2 cellular contexts compared by ENCODE assay signal in the genomic region with DNA sequence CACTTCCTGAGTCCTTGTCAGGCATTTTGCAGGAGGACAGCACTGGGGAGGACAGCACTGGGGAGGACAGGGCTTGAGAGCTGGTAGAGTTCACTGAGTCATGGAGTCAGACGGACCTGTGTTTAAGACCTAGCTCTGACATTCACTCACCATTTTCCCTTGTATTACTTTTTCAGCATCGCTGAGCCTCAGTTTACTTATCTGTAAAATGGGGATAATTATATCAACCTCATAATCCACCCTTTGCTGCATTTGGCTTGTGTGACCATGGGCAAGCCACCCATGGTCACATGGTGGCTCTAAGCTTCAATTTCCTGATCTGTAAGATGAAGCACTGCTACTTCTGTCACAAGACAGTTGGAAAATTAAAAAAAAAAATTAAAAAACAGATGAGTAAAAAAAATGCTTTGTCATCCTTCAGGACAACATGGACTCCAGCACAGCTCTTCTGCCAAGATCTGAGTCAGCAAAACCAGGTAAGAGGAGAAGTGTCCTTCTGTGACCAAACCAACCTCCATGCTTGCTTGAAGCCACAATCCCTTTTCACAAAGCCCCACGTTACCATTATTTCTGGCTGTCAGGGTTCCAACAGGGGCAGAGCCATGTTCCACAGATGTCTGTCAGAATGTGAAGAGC.
A peak's percentile ranks its signal among the peaks of the same experiment; 100 is the strongest.
TF ChIP-seq lines count a peak whose summit lies in the region.

No MANE protein-coding gene starts in this region.

TF ChIP-seq in HepG2, 621 proteins besides CTCF, POLR2A, EP300 and RAD21 (continued from another document):
- TF ChIP-seq ZNF136 (CRISPR knock-in tag; IDR thresholded peaks at IDR 0.05; ENCODE audit: low read depth): no peak
- TF ChIP-seq, protein P1, sequence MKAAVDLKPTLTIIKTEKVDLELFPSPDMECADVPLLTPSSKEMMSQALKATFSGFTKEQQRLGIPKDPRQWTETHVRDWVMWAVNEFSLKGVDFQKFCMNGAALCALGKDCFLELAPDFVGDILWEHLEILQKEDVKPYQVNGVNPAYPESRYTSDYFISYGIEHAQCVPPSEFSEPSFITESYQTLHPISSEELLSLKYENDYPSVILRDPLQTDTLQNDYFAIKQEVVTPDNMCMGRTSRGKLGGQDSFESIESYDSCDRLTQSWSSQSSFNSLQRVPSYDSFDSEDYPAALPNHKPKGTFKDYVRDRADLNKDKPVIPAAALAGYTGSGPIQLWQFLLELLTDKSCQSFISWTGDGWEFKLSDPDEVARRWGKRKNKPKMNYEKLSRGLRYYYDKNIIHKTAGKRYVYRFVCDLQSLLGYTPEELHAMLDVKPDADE (CRISPR knock-in tag; IDR thresholded peaks at IDR 0.05): no peak
- TF ChIP-seq, protein P2, sequence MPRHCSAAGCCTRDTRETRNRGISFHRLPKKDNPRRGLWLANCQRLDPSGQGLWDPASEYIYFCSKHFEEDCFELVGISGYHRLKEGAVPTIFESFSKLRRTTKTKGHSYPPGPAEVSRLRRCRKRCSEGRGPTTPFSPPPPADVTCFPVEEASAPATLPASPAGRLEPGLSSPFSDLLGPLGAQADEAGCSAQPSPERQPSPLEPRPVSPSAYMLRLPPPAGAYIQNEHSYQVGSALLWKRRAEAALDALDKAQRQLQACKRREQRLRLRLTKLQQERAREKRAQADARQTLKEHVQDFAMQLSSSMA (CRISPR knock-in tag; IDR thresholded peaks at IDR 0.05): no peak
- no peak for TF ChIP-seq ZNF709 (CRISPR knock-in tag; IDR thresholded peaks at IDR 0.05)
- TF ChIP-seq GATAD2A (CRISPR knock-in tag; IDR thresholded peaks at IDR 0.05): no peak
- peak; percentile 65 for TF ChIP-seq NFE2L2 (IDR thresholded peaks at IDR 0.05; ENCODE audit: low read length)
- TF ChIP-seq FOXP1 (IDR thresholded peaks at IDR 0.05): no peak
- TF ChIP-seq FOXP1 (CRISPR knock-in tag; IDR thresholded peaks at IDR 0.05): no peak
- no peak for TF ChIP-seq ZNF337 (CRISPR knock-in tag; IDR thresholded peaks at IDR 0.05; ENCODE audit: borderline replicate concordance, low read depth)
- TF ChIP-seq MAFK (conservative IDR thresholded peaks at IDR 0.05 in 1 of 2, IDR thresholded peaks at IDR 0.05 in 1 of 2; ENCODE audit: low read length in 2 of 2): peak; percentile 75 to 92
- TF ChIP-seq, protein P3, sequence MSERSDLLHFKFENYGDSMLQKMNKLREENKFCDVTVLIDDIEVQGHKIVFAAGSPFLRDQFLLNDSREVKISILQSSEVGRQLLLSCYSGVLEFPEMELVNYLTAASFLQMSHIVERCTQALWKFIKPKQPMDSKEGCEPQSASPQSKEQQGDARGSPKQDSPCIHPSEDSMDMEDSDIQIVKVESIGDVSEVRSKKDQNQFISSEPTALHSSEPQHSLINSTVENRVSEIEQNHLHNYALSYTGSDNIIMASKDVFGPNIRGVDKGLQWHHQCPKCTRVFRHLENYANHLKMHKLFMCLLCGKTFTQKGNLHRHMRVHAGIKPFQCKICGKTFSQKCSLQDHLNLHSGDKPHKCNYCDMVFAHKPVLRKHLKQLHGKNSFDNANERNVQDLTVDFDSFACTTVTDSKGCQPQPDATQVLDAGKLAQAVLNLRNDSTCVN (CRISPR knock-in tag; IDR thresholded peaks at IDR 0.05; ENCODE audit: borderline replicate concordance): no peak
- TF ChIP-seq ZNF572 (CRISPR knock-in tag; IDR thresholded peaks at IDR 0.05): no peak
- TF ChIP-seq ZNF230 (CRISPR knock-in tag; IDR thresholded peaks at IDR 0.05): no peak
- no peak for TF ChIP-seq JUN (CRISPR knock-in tag; IDR thresholded peaks at IDR 0.05)
- TF ChIP-seq TAF15 (IDR thresholded peaks at IDR 0.05; ENCODE audit: low read depth, low read length, poor library complexity, severe bottlenecking): no peak
- TF ChIP-seq, protein P4, sequence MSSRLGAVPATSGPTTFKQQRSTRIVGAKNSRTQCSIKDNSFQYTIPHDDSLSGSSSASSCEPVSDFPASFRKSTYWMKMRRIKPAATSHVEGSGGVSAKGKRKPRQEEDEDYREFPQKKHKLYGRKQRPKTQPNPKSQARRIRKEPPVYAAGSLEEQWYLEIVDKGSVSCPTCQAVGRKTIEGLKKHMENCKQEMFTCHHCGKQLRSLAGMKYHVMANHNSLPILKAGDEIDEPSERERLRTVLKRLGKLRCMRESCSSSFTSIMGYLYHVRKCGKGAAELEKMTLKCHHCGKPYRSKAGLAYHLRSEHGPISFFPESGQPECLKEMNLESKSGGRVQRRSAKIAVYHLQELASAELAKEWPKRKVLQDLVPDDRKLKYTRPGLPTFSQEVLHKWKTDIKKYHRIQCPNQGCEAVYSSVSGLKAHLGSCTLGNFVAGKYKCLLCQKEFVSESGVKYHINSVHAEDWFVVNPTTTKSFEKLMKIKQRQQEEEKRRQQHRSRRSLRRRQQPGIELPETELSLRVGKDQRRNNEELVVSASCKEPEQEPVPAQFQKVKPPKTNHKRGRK (CRISPR knock-in tag; IDR thresholded peaks at IDR 0.05): no peak
- TF ChIP-seq, protein P5, sequence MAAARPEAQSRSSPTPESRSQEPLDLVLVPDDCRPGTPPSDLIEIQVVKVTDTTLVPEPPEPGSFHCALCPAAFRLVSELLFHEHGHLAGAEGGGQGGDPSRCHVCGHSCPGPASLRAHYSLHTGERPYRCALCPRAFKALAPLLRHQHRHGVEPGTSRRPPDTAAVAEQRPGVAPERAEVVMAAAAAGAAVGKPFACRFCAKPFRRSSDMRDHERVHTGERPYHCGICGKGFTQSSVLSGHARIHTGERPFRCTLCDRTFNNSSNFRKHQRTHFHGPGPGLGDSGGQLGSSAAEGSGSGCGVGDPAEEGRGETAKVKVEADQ (CRISPR knock-in tag; IDR thresholded peaks at IDR 0.05; ENCODE audit: borderline replicate concordance): no peak
- TF ChIP-seq ZNF124 (CRISPR knock-in tag; IDR thresholded peaks at IDR 0.05): no peak
- TF ChIP-seq TCF7 (IDR thresholded peaks at IDR 0.05; ENCODE audit: low read depth): no peak
- no peak for TF ChIP-seq IRF2 (CRISPR knock-in tag; IDR thresholded peaks at IDR 0.05)
- peak; percentile 47; the same call in 1 of the 2 replicates for TF ChIP-seq ZNF629 (CRISPR knock-in tag; conservative IDR thresholded peaks at IDR 0.05)
- TF ChIP-seq, protein P6, sequence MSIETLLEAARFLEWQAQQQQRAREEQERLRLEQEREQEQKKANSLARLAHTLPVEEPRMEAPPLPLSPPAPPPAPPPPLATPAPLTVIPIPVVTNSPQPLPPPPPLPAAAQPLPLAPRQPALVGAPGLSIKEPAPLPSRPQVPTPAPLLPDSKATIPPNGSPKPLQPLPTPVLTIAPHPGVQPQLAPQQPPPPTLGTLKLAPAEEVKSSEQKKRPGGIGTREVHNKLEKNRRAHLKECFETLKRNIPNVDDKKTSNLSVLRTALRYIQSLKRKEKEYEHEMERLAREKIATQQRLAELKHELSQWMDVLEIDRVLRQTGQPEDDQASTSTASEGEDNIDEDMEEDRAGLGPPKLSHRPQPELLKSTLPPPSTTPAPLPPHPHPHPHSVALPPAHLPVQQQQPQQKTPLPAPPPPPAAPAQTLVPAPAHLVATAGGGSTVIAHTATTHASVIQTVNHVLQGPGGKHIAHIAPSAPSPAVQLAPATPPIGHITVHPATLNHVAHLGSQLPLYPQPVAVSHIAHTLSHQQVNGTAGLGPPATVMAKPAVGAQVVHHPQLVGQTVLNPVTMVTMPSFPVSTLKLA (IDR thresholded peaks at IDR 0.05): no peak
- TF ChIP-seq MAFF (IDR thresholded peaks at IDR 0.05; ENCODE audit: low read depth, low read length): peak; percentile 89
- TF ChIP-seq, protein P7, sequence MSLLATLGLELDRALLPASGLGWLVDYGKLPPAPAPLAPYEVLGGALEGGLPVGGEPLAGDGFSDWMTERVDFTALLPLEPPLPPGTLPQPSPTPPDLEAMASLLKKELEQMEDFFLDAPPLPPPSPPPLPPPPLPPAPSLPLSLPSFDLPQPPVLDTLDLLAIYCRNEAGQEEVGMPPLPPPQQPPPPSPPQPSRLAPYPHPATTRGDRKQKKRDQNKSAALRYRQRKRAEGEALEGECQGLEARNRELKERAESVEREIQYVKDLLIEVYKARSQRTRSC (CRISPR knock-in tag; IDR thresholded peaks at IDR 0.05; ENCODE audit: low read depth): no peak

TF ChIP-seq in K562, 482 proteins besides CTCF, POLR2A, EP300 and RAD21 (continued from another document and continues in another):
- TF ChIP-seq CHD4 (IDR thresholded peaks at IDR 0.05; ENCODE audit: insufficient read depth, insufficient replicate concordance, low read depth, low read length, poor library complexity, severe bottlenecking) (peak; percentile 48), ZNF12 (CRISPR knock-in tag; IDR thresholded peaks at IDR 0.05) (no peak), SMARCA5 (IDR thresholded peaks at IDR 0.05) (peak; percentile 62; the same call in 1 of the 2 replicates), NELFE (IDR thresholded peaks at IDR 0.05; ENCODE audit: insufficient read depth, insufficient read length) (no peak), TFAM (CRISPR knock-in tag; conservative IDR thresholded peaks at IDR 0.05) (no peak), HIVEP1 (CRISPR knock-in tag; IDR thresholded peaks at IDR 0.05) (no peak), FOXK2 (conservative IDR thresholded peaks at IDR 0.05 in 1 of 2, IDR thresholded peaks at IDR 0.05 in 1 of 2; ENCODE audit: low read depth in 2 of 2) (peak; percentile 44 to 60; a peak in 2 of 4 replicates), HDAC2 (IDR thresholded peaks at IDR 0.05) (peak; percentile 69; the same call in 1 of the 2 replicates), EWSR1 (IDR thresholded peaks at IDR 0.05; ENCODE audit: borderline replicate concordance, low read depth, partially characterized antibody) (no peak), BCL6 (CRISPR knock-in tag; IDR thresholded peaks at IDR 0.05) (no peak), YY1 (IDR thresholded peaks at IDR 0.05; ENCODE audit: borderline replicate concordance in 1 of 3, control insufficient read depth in 1 of 3, extremely low read depth in 1 of 3, insufficient read depth in 3 of 3, insufficient read length in 1 of 3, insufficient replicate concordance in 2 of 3, low read depth in 1 of 3, low read length in 2 of 3) (peak in 1 of 3 experiments; percentile 15), ZNF347 (CRISPR knock-in tag; IDR thresholded peaks at IDR 0.05; ENCODE audit: low read depth) (no peak), C11orf30 (IDR thresholded peaks at IDR 0.05; ENCODE audit: low read depth) (peak; percentile 98), NFE2L1 (tag; IDR thresholded peaks at IDR 0.05; ENCODE audit: borderline replicate concordance, low read depth) (peak; percentile 89), ETV6 (IDR thresholded peaks at IDR 0.05; ENCODE audit: borderline replicate concordance in 1 of 2, low read depth in 2 of 2, low read length in 1 of 2) (no peak), ETV6 (CRISPR knock-in tag; IDR thresholded peaks at IDR 0.05; ENCODE audit: borderline replicate concordance) (no peak), TBP (optimal IDR thresholded peaks at IDR 0.05; ENCODE audit: low read depth, low read length) (peak; percentile 14), DACH1 (IDR thresholded peaks at IDR 0.05; ENCODE audit: partially characterized antibody) (no peak), DPF2 (IDR thresholded peaks at IDR 0.05) (peak; percentile 31; the same call in 1 of the 2 replicates), SRSF1 (IDR thresholded peaks at IDR 0.05; ENCODE audit: low read depth, low read length) (no peak), GTF2F1 (IDR thresholded peaks at IDR 0.05; ENCODE audit: low read depth, low read length) (no peak), SIRT6 (IDR thresholded peaks at IDR 0.05; ENCODE audit: low read depth, low read length) (no peak), CBX5 (IDR thresholded peaks at IDR 0.05; ENCODE audit: borderline replicate concordance, low read depth) (no peak)
- TF ChIP-seq, protein P8, sequence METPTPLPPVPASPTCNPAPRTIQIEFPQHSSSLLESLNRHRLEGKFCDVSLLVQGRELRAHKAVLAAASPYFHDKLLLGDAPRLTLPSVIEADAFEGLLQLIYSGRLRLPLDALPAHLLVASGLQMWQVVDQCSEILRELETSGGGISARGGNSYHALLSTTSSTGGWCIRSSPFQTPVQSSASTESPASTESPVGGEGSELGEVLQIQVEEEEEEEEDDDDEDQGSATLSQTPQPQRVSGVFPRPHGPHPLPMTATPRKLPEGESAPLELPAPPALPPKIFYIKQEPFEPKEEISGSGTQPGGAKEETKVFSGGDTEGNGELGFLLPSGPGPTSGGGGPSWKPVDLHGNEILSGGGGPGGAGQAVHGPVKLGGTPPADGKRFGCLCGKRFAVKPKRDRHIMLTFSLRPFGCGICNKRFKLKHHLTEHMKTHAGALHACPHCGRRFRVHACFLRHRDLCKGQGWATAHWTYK (CRISPR knock-in tag; IDR thresholded peaks at IDR 0.05): no peak
- TF ChIP-seq, protein P9, sequence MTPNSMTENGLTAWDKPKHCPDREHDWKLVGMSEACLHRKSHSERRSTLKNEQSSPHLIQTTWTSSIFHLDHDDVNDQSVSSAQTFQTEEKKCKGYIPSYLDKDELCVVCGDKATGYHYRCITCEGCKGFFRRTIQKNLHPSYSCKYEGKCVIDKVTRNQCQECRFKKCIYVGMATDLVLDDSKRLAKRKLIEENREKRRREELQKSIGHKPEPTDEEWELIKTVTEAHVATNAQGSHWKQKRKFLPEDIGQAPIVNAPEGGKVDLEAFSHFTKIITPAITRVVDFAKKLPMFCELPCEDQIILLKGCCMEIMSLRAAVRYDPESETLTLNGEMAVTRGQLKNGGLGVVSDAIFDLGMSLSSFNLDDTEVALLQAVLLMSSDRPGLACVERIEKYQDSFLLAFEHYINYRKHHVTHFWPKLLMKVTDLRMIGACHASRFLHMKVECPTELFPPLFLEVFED (CRISPR knock-in tag; conservative IDR thresholded peaks at IDR 0.05): no peak
- TF ChIP-seq, protein P10, sequence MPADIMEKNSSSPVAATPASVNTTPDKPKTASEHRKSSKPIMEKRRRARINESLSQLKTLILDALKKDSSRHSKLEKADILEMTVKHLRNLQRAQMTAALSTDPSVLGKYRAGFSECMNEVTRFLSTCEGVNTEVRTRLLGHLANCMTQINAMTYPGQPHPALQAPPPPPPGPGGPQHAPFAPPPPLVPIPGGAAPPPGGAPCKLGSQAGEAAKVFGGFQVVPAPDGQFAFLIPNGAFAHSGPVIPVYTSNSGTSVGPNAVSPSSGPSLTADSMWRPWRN (IDR thresholded peaks at IDR 0.05; ENCODE audit: low read depth): no peak
